ENCODE assay signal across 17 cellular contexts in the genomic region with DNA sequence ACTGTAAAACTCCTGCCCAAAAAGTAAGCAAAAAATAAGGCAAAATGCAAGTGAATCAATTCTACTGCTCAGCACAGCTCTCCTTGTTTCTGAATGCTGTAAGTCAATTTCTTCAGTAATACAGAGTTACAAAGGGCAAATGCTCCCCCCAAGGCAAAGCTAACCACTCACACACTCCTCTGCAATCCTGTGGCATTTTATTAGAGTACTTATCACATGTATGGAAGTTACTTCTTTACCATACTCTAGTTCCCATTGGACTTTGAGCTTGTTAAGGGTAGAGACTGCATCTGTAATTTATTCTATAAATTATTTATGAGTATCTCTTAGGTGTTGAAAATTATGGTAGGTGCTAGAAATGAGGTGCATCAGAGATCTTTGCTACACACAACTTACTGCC. TPM values are rescaled to one million over a fixed set of nuclear protein-coding genes. Genes with fewer than 3 reads are reported as not detected.
DNase-seq lines count a peak whose midpoint lies in the region; ATAC-seq, FAIRE-seq and TF ChIP-seq lines count a peak whose summit lies in the region.
"Had no signal": no experiment of that assay in that cellular context is flagged by ENCODE, and none has a peak within 500 bp of the region (broad histone marks: within the 10 kb centered on the region; RNA-seq: fewer than 3 reads in every experiment).

No MANE protein-coding gene starts in this region.

- H3K9me3 Mint-ChIP-seq in CD4-positive, alpha-beta T cell: no peaks in the 10 kb centered on the region
- H3K9me3 Mint-ChIP-seq in IgD-negative memory B cell (no peaks in the 10 kb centered on the region), endodermal cell (no peaks in the 10 kb centered on the region)
- H3K9me3 Mint-ChIP-seq: CD8-positive, alpha-beta T cell; HFFc6 had no signal

- no peak for DNase-seq in CD4-positive, alpha-beta T cell
- DNase-seq in left colon (no peak), small intestine (peak; percentile 83), endodermal cell (no peak), gastrocnemius medialis (no peak)
- DNase-seq in activated effector memory CD4-positive, alpha-beta T cell treated with Interleukin-2 at 50 U/mL for 16 hours: no peak
- DNase-seq: C1 segment of cervical spinal cord; Caco-2; CD8-positive, alpha-beta T cell; DMS53; GF-D8; HCEC 1CT; HFFc6 had no signal

- H3K4me1 ChIP-seq in small intestine (ENCODE audit: control insufficient read depth in 2 of 2, insufficient read depth in 1 of 2, low read depth in 1 of 2, low read length in 1 of 2) (no peaks in the 10 kb centered on the region), endodermal cell (ENCODE audit: control insufficient read depth, insufficient read depth, low read length) (peaks cover 4% of the 10 kb centered on the region), gastrocnemius medialis (peaks cover 25 to 30% of the 10 kb centered on the region in 2 donors)

- H3K4me1 Mint-ChIP-seq in CD4-positive, alpha-beta T cell (ENCODE audit: low read depth): peaks cover 38% of the 10 kb centered on the region
- H3K4me1 Mint-ChIP-seq in IgD-negative memory B cell (peaks cover 3 to 5% (median 3%) of the 10 kb centered on the region in 3 donors), endodermal cell (peaks cover 41% of the 10 kb centered on the region)

- H3K36me3 ChIP-seq in small intestine (ENCODE audit: control insufficient read depth in 2 of 2, insufficient read depth in 2 of 2, low read length in 2 of 2) (peaks cover 9 to 16% of the 10 kb centered on the region in 2 donors), endodermal cell (ENCODE audit: control insufficient read depth, insufficient read depth, low read length) (peaks cover 70% of the 10 kb centered on the region), gastrocnemius medialis (peaks cover 0 to 48% of the 10 kb centered on the region in 2 donors)

- H3K27ac ChIP-seq in CD4-positive, alpha-beta T cell (ENCODE audit: low read depth, low read length): no peak overlapping the region
- H3K27ac ChIP-seq in small intestine (ENCODE audit: low read depth in 1 of 2, low read length in 1 of 2): no peak overlapping the region
- H3K27ac ChIP-seq in endodermal cell (ENCODE audit: low read depth, low read length): no peak overlapping the region
- H3K27ac ChIP-seq in gastrocnemius medialis: no peak overlapping the region
- H3K27ac ChIP-seq: HL-60 had no signal

- TF ChIP-seq POLR2A in gastrocnemius medialis (IDR thresholded peaks at IDR 0.05): no peak

- CTCF ChIA-PET in CD4-positive, alpha-beta T cell (lab: Charles Lee): no interaction called here

- H3K4me3 Mint-ChIP-seq in CD4-positive, alpha-beta T cell: no peak overlapping the region
- no peak overlapping the region for H3K4me3 Mint-ChIP-seq in IgD-negative memory B cell
- H3K4me3 Mint-ChIP-seq in endodermal cell: no peak overlapping the region
- H3K4me3 Mint-ChIP-seq: B cell; CD8-positive, alpha-beta T cell; HFFc6 had no signal

- H3K36me3 Mint-ChIP-seq in CD4-positive, alpha-beta T cell (ENCODE audit: low read depth): peaks cover 87% of the 10 kb centered on the region
- H3K36me3 Mint-ChIP-seq in IgD-negative memory B cell (peaks cover 6% of the 10 kb centered on the region), endodermal cell (ENCODE audit: low read depth) (peaks cover 61% of the 10 kb centered on the region)

- in situ Hi-C loops in gastrocnemius medialis (cut with MboI; ENCODE audit: low sequenced_read_pairs in 4 of 4): no loop called here

- no peak for FAIRE-seq in small intestine (lab: Jason Lieb, UNC)
- FAIRE-seq: A204.1 had no signal

- peak overlapping the region; percentile 5 for H3K27ac Mint-ChIP-seq in CD4-positive, alpha-beta T cell
- H3K27ac Mint-ChIP-seq in IgD-negative memory B cell: peak overlapping the region in 2 of 3 donors; percentile 2 to 9
- H3K27ac Mint-ChIP-seq in endodermal cell: no peak overlapping the region
- H3K27ac Mint-ChIP-seq: B cell, HFFc6 had no signal

- POLR2A ChIA-PET in CD4-positive, alpha-beta T cell (lab: Charles Lee): no interaction called here

- ATAC-seq in CD4-positive, alpha-beta T cell (ENCODE audit: poor library complexity): no peak
- ATAC-seq in left colon: peak; percentile 96
- no peak for ATAC-seq in gastrocnemius medialis
- ATAC-seq: CD8-positive, alpha-beta T cell had no signal

- H3K9ac ChIP-seq in endodermal cell (ENCODE audit: extremely low read depth, low read length, poor library complexity, severe bottlenecking): no peak overlapping the region

- H3K4me3 ChIP-seq in small intestine (ENCODE audit: low read depth in 1 of 2, low read length in 2 of 2) (no peak overlapping the region), endodermal cell (ENCODE audit: low read length) (no peak overlapping the region), gastrocnemius medialis (no peak overlapping the region)

- intact Hi-C loops in CD4-positive, alpha-beta T cell (cut with DNase I, micrococcal nuclease): no loop called here
- intact Hi-C loops in left colon (cut with DNase I, micrococcal nuclease) (no loop called here), gastrocnemius medialis (cut with DNase I; ENCODE audit: low total_unique reads) (no loop called here)

- no peak for TF ChIP-seq CTCF in CD4-positive, alpha-beta T cell (IDR thresholded peaks at IDR 0.05)
- no peak for TF ChIP-seq CTCF in endodermal cell (conservative IDR thresholded peaks at IDR 0.05)
- TF ChIP-seq CTCF in gastrocnemius medialis (IDR thresholded peaks at IDR 0.05 in 4 of 5, conservative IDR thresholded peaks at IDR 0.05 in 1 of 5): no peak

- no peaks in the 10 kb centered on the region for H3K27me3 Mint-ChIP-seq in CD4-positive, alpha-beta T cell
- H3K27me3 Mint-ChIP-seq in IgD-negative memory B cell: no peaks in the 10 kb centered on the region
- H3K27me3 Mint-ChIP-seq in endodermal cell (ENCODE audit: insufficient read depth): no peaks in the 10 kb centered on the region
- H3K27me3 Mint-ChIP-seq: B cell had no signal

- no peaks in the 10 kb centered on the region for H3K9me3 ChIP-seq in CD4-positive, alpha-beta T cell (ENCODE audit: control insufficient read depth, low read length)
- H3K9me3 ChIP-seq in small intestine (ENCODE audit: control insufficient read depth, low read depth) (no peaks in the 10 kb centered on the region), endodermal cell (ENCODE audit: control insufficient read depth, low read length) (peaks cover 32% of the 10 kb centered on the region), gastrocnemius medialis (no peaks in the 10 kb centered on the region)
- H3K9me3 ChIP-seq: Caco-2 had no signal

- no peaks in the 10 kb centered on the region for H3K27me3 ChIP-seq in CD4-positive, alpha-beta T cell (ENCODE audit: control insufficient read depth, insufficient read depth, low read length)
- H3K27me3 ChIP-seq in small intestine (ENCODE audit: control insufficient read depth in 2 of 2, insufficient read depth in 2 of 2, low read length in 2 of 2) (no peaks in the 10 kb centered on the region), endodermal cell (ENCODE audit: control insufficient read depth, insufficient read depth, low read length, poor library complexity, severe bottlenecking) (no peaks in the 10 kb centered on the region), gastrocnemius medialis (no peaks in the 10 kb centered on the region)

RNA-seq across cellular contexts. Expression of a gene that starts 27.1 kb away (rescaled TPM):
- total RNA-seq in CD4-positive, alpha-beta T cell: 10 to 100 TPM; 40.6 to 46.4 TPM
- 16.5 TPM for polyA plus RNA-seq in IgD-negative memory B cell
- total RNA-seq in left colon: 100 to 1,000 TPM in 1 of 2 donors, 10 to 100 TPM in 1; 97.6 to 111 TPM
- 10 to 100 TPM in 1 of 3 donors, 1 to 10 TPM in 2; 7.4 to 22.3 (median 8.6) TPM for polyA plus RNA-seq in small intestine
- total RNA-seq in endodermal cell: 10 to 100 TPM; 62.9 to 64.0 TPM
- polyA plus RNA-seq in endodermal cell (2013, experiment 1 of 2): 28.6 TPM
- 28.2 TPM for polyA plus RNA-seq in endodermal cell (2013, experiment 2 of 2)
- total RNA-seq in gastrocnemius medialis: 10 to 100 TPM; 46.8 to 63.9 (median 51.0) TPM
